ENCODE assay signal across 2 cellular contexts in genomic region chr20:41352666-41353065, GRCh38.
TF ChIP-seq lines count a peak whose summit lies in the region.

No MANE protein-coding gene starts in this region.

TF ChIP-seq in GM23338, 12 proteins besides CTCF, POLR2A, EP300 and RAD21:
- TF ChIP-seq ZNF331 (CRISPR knock-in tag; IDR thresholded peaks at IDR 0.05; ENCODE audit: low read depth) (no peak), ETS1 (IDR thresholded peaks at IDR 0.05) (no peak), POLR2AphosphoS5 (IDR thresholded peaks at IDR 0.05; ENCODE audit: low read depth) (no peak), EZH2 (IDR thresholded peaks at IDR 0.05; ENCODE audit: low read depth, unreplicated experiment) (no peak), ZNF114 (CRISPR knock-in tag; IDR thresholded peaks at IDR 0.05) (no peak)

TF ChIP-seq in H1, 55 proteins besides CTCF, POLR2A, EP300 and RAD21:
- TF ChIP-seq RXRA (IDR thresholded peaks at IDR 0.05; ENCODE audit: insufficient read depth, low read depth, low read length) (no peak), KDM1A (IDR thresholded peaks at IDR 0.05; ENCODE audit: borderline replicate concordance, low read length) (no peak), SRF (IDR thresholded peaks at IDR 0.05; ENCODE audit: low read depth, low read length) (no peak), SIN3A (conservative IDR thresholded peaks at IDR 0.05 in 1 of 2, IDR thresholded peaks at IDR 0.05 in 1 of 2; ENCODE audit: low read depth in 1 of 2, low read length in 2 of 2) (no peak), BCL11A (IDR thresholded peaks at IDR 0.05; ENCODE audit: low read depth in 2 of 2, low read length in 2 of 2) (no peak), ATF2 (IDR thresholded peaks at IDR 0.05; ENCODE audit: low read length) (no peak), ASH2L (IDR thresholded peaks at IDR 0.05; ENCODE audit: low read length) (no peak), CBX8 (IDR thresholded peaks at IDR 0.05; ENCODE audit: borderline replicate concordance, low read depth, low read length) (no peak), CREB1 (IDR thresholded peaks at IDR 0.05) (no peak), RNF2 (IDR thresholded peaks at IDR 0.05; ENCODE audit: borderline replicate concordance, low read depth, low read length, missing control alignments, poor library complexity, severe bottlenecking) (no peak), HDAC2 (IDR thresholded peaks at IDR 0.05; ENCODE audit: borderline replicate concordance in 1 of 2, low read depth in 2 of 2, low read length in 2 of 2) (no peak), NANOG (IDR thresholded peaks at IDR 0.05; ENCODE audit: insufficient read depth, low read depth, low read length, poor library complexity, severe bottlenecking) (no peak), TAF1 (IDR thresholded peaks at IDR 0.05; ENCODE audit: low read depth, low read length) (no peak), SUZ12 (IDR thresholded peaks at IDR 0.05; ENCODE audit: low read length) (no peak)
